Comparison of ENCODE assay signal across 9 cellular contexts in the genomic region with DNA sequence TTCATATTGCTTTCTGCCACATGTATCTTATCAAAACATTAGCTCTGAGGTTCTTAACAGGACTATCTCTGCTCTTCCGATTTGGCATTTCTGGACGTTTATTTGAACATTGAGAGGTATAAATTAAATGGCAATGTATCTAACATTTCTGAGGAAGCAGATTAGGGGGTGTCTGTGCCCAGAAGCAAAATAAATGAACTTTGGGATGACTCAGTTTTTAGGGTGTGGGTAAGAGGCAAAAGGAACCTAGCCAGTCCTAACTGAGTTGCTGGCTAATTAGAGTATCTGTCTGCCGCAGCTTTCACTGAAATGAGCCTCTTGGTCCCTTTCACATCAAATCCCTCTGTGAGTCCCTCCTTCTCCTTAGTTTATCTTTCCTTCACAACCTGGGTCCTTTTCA. TPM values are rescaled to one million over a fixed set of nuclear protein-coding genes. Genes with fewer than 3 reads are reported as not detected.
DNase-seq lines count a peak whose midpoint lies in the region; ATAC-seq, FAIRE-seq and TF ChIP-seq lines count a peak whose summit lies in the region.
"Had no signal": no experiment of that assay in that cellular context is flagged by ENCODE, and none has a peak within 500 bp of the region (broad histone marks: within the 10 kb centered on the region; RNA-seq: fewer than 3 reads in every experiment).

No MANE protein-coding gene starts in this region.

- H3K9me1 ChIP-seq in IMR-90 (ENCODE audit: insufficient read depth, low read length): no peaks in the 10 kb centered on the region

- peak overlapping the region; percentile 16; the same call in 1 of the 2 replicates for H3K4ac ChIP-seq in IMR-90 (ENCODE audit: low read depth, low read length)

- H2AK9ac ChIP-seq in IMR-90 (replicated peaks; ENCODE audit: low read depth, low read length, poor library complexity): no peak overlapping the region

- H3K36me3 ChIP-seq in IMR-90 (ENCODE audit: control insufficient read depth, insufficient read depth, low read length) (no peaks in the 10 kb centered on the region), brain microvascular endothelial cell (replicated peaks) (no peaks in the 10 kb centered on the region), mucosa of stomach (ENCODE audit: control insufficient read depth, insufficient read depth, low read length) (no peaks in the 10 kb centered on the region)

- intact Hi-C loops in IMR-90 (cut with micrococcal nuclease): no loop called here

- H3K18ac ChIP-seq in IMR-90 (ENCODE audit: low read depth, low read length): peak overlapping the region; percentile 85; the same call in 1 of the 2 replicates

- H3K9ac ChIP-seq in IMR-90 (ENCODE audit: low read depth, low read length): peak overlapping the region; percentile 30; the same call in 1 of the 2 replicates
- H3K9ac ChIP-seq in mucosa of stomach (ENCODE audit: low read length): peak overlapping the region; percentile 35

- TF ChIP-seq RAD21 in IMR-90 (IDR thresholded peaks at IDR 0.05; ENCODE audit: low read length): no peak

- POLR2A ChIA-PET in IMR-90 (lab: Charles Lee; ENCODE audit: unreplicated experiment): no interaction called here

- TF ChIP-seq POLR2A in IMR-90 (IDR thresholded peaks at IDR 0.05; ENCODE audit: low read depth, low read length): no peak

- 0 out of 3 replicates have a peak overlapping the region, but pooled peaks have one; percentile 26 for H2BK15ac ChIP-seq in IMR-90 (ENCODE audit: low read depth, low read length)

- no peak overlapping the region for H3K56ac ChIP-seq in IMR-90 (ENCODE audit: extremely low read depth, insufficient read depth, low read length)

- peak overlapping the region; percentile 58 for H3K4me3 ChIP-seq in AG09309 (ENCODE audit: control insufficient read depth, low read depth, low read length)
- peak overlapping the region; percentile 32; the same call in 1 of the 2 replicates for H3K4me3 ChIP-seq in IMR-90 (ENCODE audit: insufficient read depth, low read depth, low read length)
- H3K4me3 ChIP-seq in brain microvascular endothelial cell (ENCODE audit: low read depth, low read length): peak overlapping the region; percentile 74
- peak overlapping the region; percentile 2 for H3K4me3 ChIP-seq in mucosa of stomach (ENCODE audit: low read length)

- dilution Hi-C loops in IMR-90 (cut with HindIII; ENCODE audit: low sequenced_read_pairs, unreplicated experiment): no loop called here

- H3K27ac ChIP-seq in IMR-90 (ENCODE audit: insufficient read depth, low read length) (no peak overlapping the region), brain microvascular endothelial cell (peak overlapping the region; percentile 73)

- BruUV-seq in IMR-90 (replicated peaks; lab: Mats Ljungman, UMichigan): no TSS peak

- peak overlapping the region; percentile 40; the same call in 1 of the 2 replicates for H3K14ac ChIP-seq in IMR-90 (replicated peaks; ENCODE audit: low read depth, low read length)

- H3K79me1 ChIP-seq in IMR-90 (ENCODE audit: low read depth in 1 of 2, low read length in 2 of 2): no peaks in the 10 kb centered on the region

- no peak for FAIRE-seq in RCC 7860 (lab: Jason Lieb, UNC)

- no peaks in the 10 kb centered on the region for H4K20me1 ChIP-seq in IMR-90 (ENCODE audit: insufficient read depth, low read length)

- H4K8ac ChIP-seq in IMR-90 (ENCODE audit: low read depth in 2 of 2, low read length in 2 of 2): no peak overlapping the region; a peak in 1 of 4 replicates

- no peak overlapping the region for H2AK5ac ChIP-seq in IMR-90 (ENCODE audit: low read depth, low read length)

- H2BK20ac ChIP-seq in IMR-90 (ENCODE audit: low read depth, low read length): peak overlapping the region; percentile 58; the same call in 1 of the 2 replicates

- in situ Hi-C loops in IMR-90 (cut with MboI; ENCODE audit: low sequenced_read_pairs) (no loop called here), brain microvascular endothelial cell (cut with HindIII; ENCODE audit: low pct_ligation_motif_present, low sequenced_read_pairs) (no loop called here)

- H3K27me3 ChIP-seq in IMR-90 (ENCODE audit: control insufficient read depth, insufficient read depth, low read length) (no peaks in the 10 kb centered on the region; the same call in 1 of the 2 replicates), brain microvascular endothelial cell (replicated peaks) (no peaks in the 10 kb centered on the region), mucosa of stomach (ENCODE audit: control insufficient read depth, insufficient read depth, low read length) (no peaks in the 10 kb centered on the region)

- no peaks in the 10 kb centered on the region for H3K9me3 ChIP-seq in IMR-90 (ENCODE audit: control insufficient read depth, insufficient read depth, low read length)
- no peaks in the 10 kb centered on the region for H3K9me3 ChIP-seq in mucosa of stomach (ENCODE audit: control insufficient read depth, low read length)

- H3K4me1 ChIP-seq in IMR-90 (ENCODE audit: control insufficient read depth, insufficient read depth, low read length): peaks cover 7% of the 10 kb centered on the region
- peaks cover 22% of the 10 kb centered on the region for H3K4me1 ChIP-seq in mucosa of stomach (ENCODE audit: control insufficient read depth, insufficient read depth, low read length)

- 0 out of 2 replicates have a peak overlapping the region, but pooled peaks have one; percentile 16 for H2BK120ac ChIP-seq in IMR-90 (ENCODE audit: low read depth, low read length)

- peak overlapping the region; percentile 24; the same call in 1 of the 2 replicates for H4K5ac ChIP-seq in IMR-90 (ENCODE audit: low read depth, low read length)

- 0% methylated on average over 1 of the region's 3 CpGs; no CpG with 5 or more reads in 1 of the 2 experiments for WGBS in IMR-90 (ENCODE audit: extremely low coverage in 2 of 2, insufficient read length in 1 of 2), 2 experiments

- no peak for DNase-seq in AG09309 (ENCODE audit: low read depth)
- DNase-seq in IMR-90: no peak
- DNase-seq in brain microvascular endothelial cell: no peak
- DNase-seq in RCC 7860 (ENCODE audit: low spot score): no peak
- DNase-seq in omental fat pad (ENCODE audit: low spot score): no peak
- DNase-seq: activated CD4-positive, alpha-beta T cell treated with anti-CD3 and anti-CD28 coated beads for 4 hours had no signal

- H3K4me2 ChIP-seq in IMR-90 (ENCODE audit: low read depth, low read length): peak overlapping the region; percentile 91

- H3K23ac ChIP-seq in IMR-90 (ENCODE audit: low read depth, low read length): no peak overlapping the region

- H4K91ac ChIP-seq in IMR-90 (ENCODE audit: insufficient read depth, low read depth, low read length): peak overlapping the region; percentile 48

- peak overlapping the region; percentile 11 for H2BK5ac ChIP-seq in IMR-90 (ENCODE audit: low read depth, low read length, poor library complexity, severe bottlenecking)

- CTCF ChIA-PET in IMR-90 (lab: Yijun Ruan, JAX): interaction anchor here (0.6 kb wide), 1 partner anchor 65 kb away, joined by 4 read pairs; no protein-coding TSS in a partner anchor

- no peak overlapping the region for H2AFZ ChIP-seq in IMR-90 (replicated peaks; ENCODE audit: low read length, poor library complexity)

- ATAC-seq in IMR-90 (ENCODE audit: low read depth): no peak
- ATAC-seq in GM18520 (IDR thresholded peaks at IDR 0.05; ENCODE audit: unreplicated experiment): no peak
- ATAC-seq in GM18502 (IDR thresholded peaks at IDR 0.05; ENCODE audit: poor library complexity, unreplicated experiment): no peak
- ATAC-seq in omental fat pad (ENCODE audit: low FRiP score): no peak

- TF ChIP-seq CTCF in AG09309 (IDR thresholded peaks at IDR 0.05; ENCODE audit: control insufficient read depth, insufficient read depth, low read depth, low read length, missing control alignments) (no peak), IMR-90 (conservative IDR thresholded peaks at IDR 0.05; ENCODE audit: low read depth, low read length) (no peak), brain microvascular endothelial cell (IDR thresholded peaks at IDR 0.05; ENCODE audit: low read depth, low read length, missing control alignments) (no peak), omental fat pad (IDR thresholded peaks at IDR 0.05) (no peak)

TF ChIP-seq in IMR-90, 13 proteins besides CTCF, POLR2A, EP300 and RAD21 (continues in another document):
- TF ChIP-seq BHLHE40 (IDR thresholded peaks at IDR 0.05; ENCODE audit: low read depth, low read length): no peak
- TF ChIP-seq MXI1 (IDR thresholded peaks at IDR 0.05; ENCODE audit: borderline replicate concordance, low read depth, low read length): no peak
- TF ChIP-seq RCOR1 (IDR thresholded peaks at IDR 0.05; ENCODE audit: insufficient replicate concordance, low read length): no peak
- TF ChIP-seq RFX5 (IDR thresholded peaks at IDR 0.05; ENCODE audit: low read depth, low read length): no peak
- no peak for TF ChIP-seq FOS (IDR thresholded peaks at IDR 0.05; ENCODE audit: low read depth, low read length)
- TF ChIP-seq CEBPB (IDR thresholded peaks at IDR 0.05; ENCODE audit: low read depth, low read length): no peak
- no peak for TF ChIP-seq CHD1 (IDR thresholded peaks at IDR 0.05; ENCODE audit: low read depth, low read length)
- TF ChIP-seq MAFK (IDR thresholded peaks at IDR 0.05; ENCODE audit: low read depth, low read length): no peak
- no peak for TF ChIP-seq MAZ (IDR thresholded peaks at IDR 0.05; ENCODE audit: borderline replicate concordance, low read depth, low read length)
- TF ChIP-seq, protein P1, sequence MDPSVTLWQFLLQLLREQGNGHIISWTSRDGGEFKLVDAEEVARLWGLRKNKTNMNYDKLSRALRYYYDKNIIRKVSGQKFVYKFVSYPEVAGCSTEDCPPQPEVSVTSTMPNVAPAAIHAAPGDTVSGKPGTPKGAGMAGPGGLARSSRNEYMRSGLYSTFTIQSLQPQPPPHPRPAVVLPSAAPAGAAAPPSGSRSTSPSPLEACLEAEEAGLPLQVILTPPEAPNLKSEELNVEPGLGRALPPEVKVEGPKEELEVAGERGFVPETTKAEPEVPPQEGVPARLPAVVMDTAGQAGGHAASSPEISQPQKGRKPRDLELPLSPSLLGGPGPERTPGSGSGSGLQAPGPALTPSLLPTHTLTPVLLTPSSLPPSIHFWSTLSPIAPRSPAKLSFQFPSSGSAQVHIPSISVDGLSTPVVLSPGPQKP (IDR thresholded peaks at IDR 0.05; ENCODE audit: borderline replicate concordance, low read depth, low read length): no peak
- no peak for TF ChIP-seq NFE2L2 (IDR thresholded peaks at IDR 0.05; ENCODE audit: low read depth, low read length)

RNA-seq across cellular contexts. Expression of a gene that starts 1.1 kb away (rescaled TPM):
- total RNA-seq in IMR-90 (2012; rRNA removed): 2.7 and 2.8 TPM in 2 replicates
- 0.42 and 0.44 TPM in 2 replicates for polyA plus RNA-seq in IMR-90 (2012; rRNA removed)
- 0.19 and 0.30 TPM in 2 replicates for polyA plus RNA-seq in IMR-90 (2012; cell fraction: cytosol; rRNA removed)
- polyA plus RNA-seq in IMR-90 (2012; cell fraction: nucleus; rRNA removed; ENCODE audit: low replicate concordance): 0.36 and 1.5 TPM in 2 replicates
- 10 to 100 TPM; 13.3 to 43.5 (median 26.8) TPM for total RNA-seq in omental fat pad

Comparison
In these comparisons a context has a peak if more than half of its experiments do, and no peak if none do; other contexts are left out.
1. H3K4me3 ChIP-seq: peak in every context shown above with its lines; median percentile 74 in brain microvascular endothelial cell; 58 in AG09309; 32 in IMR-90; 2 in mucosa of stomach.